Comparison of ENCODE assay signal across 16 cellular contexts in genomic region chr2:105403241-105403784, GRCh38. TPM values are rescaled to one million over a fixed set of nuclear protein-coding genes. Genes with fewer than 3 reads are reported as not detected.
DNase-seq lines count a peak whose midpoint lies in the region; ATAC-seq and TF ChIP-seq lines count a peak whose summit lies in the region.
"Had no signal": no experiment of that assay in that cellular context is flagged by ENCODE, and none has a peak within 500 bp of the region (broad histone marks: within the 10 kb centered on the region; RNA-seq: fewer than 3 reads in every experiment).

No MANE protein-coding gene starts in this region.

- H3K36me3 ChIP-seq in GM23338 (ENCODE audit: insufficient read depth) (no peaks in the 10 kb centered on the region), SJCRH30 (no peaks in the 10 kb centered on the region), fibroblast of lung (ENCODE audit: control insufficient read depth, insufficient read depth, low read length) (no peaks in the 10 kb centered on the region), psoas muscle (ENCODE audit: insufficient read depth in 1 of 2, low read depth in 1 of 2) (no peaks in the 10 kb centered on the region)

- H3F3A ChIP-seq in GM23338 (replicated peaks; ENCODE audit: low read depth): peaks cover 4% of the 10 kb centered on the region; the same call in 1 of the 2 replicates

- DNase-seq in GM23338 (ENCODE audit: low spot score): no peak
- DNase-seq in SJCRH30: no peak
- DNase-seq in fibroblast of lung (ENCODE audit: low read depth in 2 of 2): no peak
- no peak for DNase-seq in psoas muscle
- DNase-seq in activated T-cell treated with anti-CD3 and anti-CD28 coated beads for 4 hours: no peak
- DNase-seq in CD14-positive monocyte (ENCODE audit: low spot score): no peak
- no peak for DNase-seq in SIG-M5 (lab: John Stamatoyannopoulos, UW)
- DNase-seq in medulla oblongata (ENCODE audit: extremely low spot score): no peak
- DNase-seq: activated CD4-positive, CD25-positive, alpha-beta regulatory T cell treated with anti-CD3 and anti-CD28 coated beads, Interleukin-2, amount 50 U/mL, for 72 hours; activated T-cell treated with anti-CD3 and anti-CD28 coated beads, Interleukin-2, amount 50 U/mL, for 1 hour; effector memory CD4-positive, alpha-beta T cell; NCI-H1436 treated with DMSO at 0.1 percent for 48 hours; NCI-H748 treated with DMSO at 0.1 percent for 48 hours; stimulated activated naive CD8-positive, alpha-beta T cell treated with anti-CD3 and anti-CD28 coated beads, Interleukin-15, Interleukin-2, amounts not matched to agents 100 U/mL and 50 U/mL, for 24 hours had no signal

- peaks cover 5% of the 10 kb centered on the region for H3K4me1 ChIP-seq in GM23338 (ENCODE audit: insufficient read depth)
- H3K4me1 ChIP-seq in SJCRH30: peaks cover 23% of the 10 kb centered on the region
- H3K4me1 ChIP-seq in fibroblast of lung (ENCODE audit: control insufficient read depth, extremely low read depth, insufficient read depth, low read length): peaks cover 10% of the 10 kb centered on the region
- H3K4me1 ChIP-seq in psoas muscle: peaks cover 26% of the 10 kb centered on the region

- 68 to 77% (median 68%) methylated on average over 8 of the region's 8 CpGs for WGBS in psoas muscle, 3 donors

- no peaks in the 10 kb centered on the region for H3K9me3 ChIP-seq in SJCRH30 (replicated peaks)
- no peaks in the 10 kb centered on the region for H3K9me3 ChIP-seq in fibroblast of lung (ENCODE audit: control insufficient read depth, insufficient read depth, low read depth, low read length)
- H3K9me3 ChIP-seq in psoas muscle: no peaks in the 10 kb centered on the region

- no peaks in the 10 kb centered on the region for H3K79me2 ChIP-seq in GM23338 (replicated peaks; ENCODE audit: insufficient read depth)
- peaks cover 5% of the 10 kb centered on the region for H3K79me2 ChIP-seq in fibroblast of lung (ENCODE audit: control insufficient read depth, insufficient read depth, low read length)

- H4K20me1 ChIP-seq in GM23338 (replicated peaks; ENCODE audit: insufficient read depth) (no peaks in the 10 kb centered on the region), fibroblast of lung (ENCODE audit: control insufficient read depth, extremely low read depth, insufficient read depth, low read length) (no peaks in the 10 kb centered on the region)

- H3K27ac Mint-ChIP-seq in GM23338: no peak overlapping the region
- no peak overlapping the region for H3K27ac Mint-ChIP-seq in CD14-positive monocyte
- H3K27ac Mint-ChIP-seq: memory B cell had no signal

- TF ChIP-seq CTCF in GM23338 (conservative IDR thresholded peaks at IDR 0.05; ENCODE audit: low read depth in 2 of 2) (no peak), fibroblast of lung (conservative IDR thresholded peaks at IDR 0.05 in 1 of 2, IDR thresholded peaks at IDR 0.05 in 1 of 2; ENCODE audit: low read depth in 1 of 2, low read length in 2 of 2) (no peak), psoas muscle (IDR thresholded peaks at IDR 0.05) (no peak), CD14-positive monocyte (IDR thresholded peaks at IDR 0.05) (no peak)

- H3K4me2 ChIP-seq in GM23338 (no peak overlapping the region), fibroblast of lung (ENCODE audit: extremely low read depth, insufficient read depth, low read length) (no peak overlapping the region)

- H3K9me2 ChIP-seq in GM23338 (ENCODE audit: insufficient read depth): no peaks in the 10 kb centered on the region

- peaks cover 6% of the 10 kb centered on the region; the same call in 2 of the 3 replicates for H3K9me3 Mint-ChIP-seq in GM23338
- peaks cover 0 to 7% (median 3%) of the 10 kb centered on the region in 7 donors for H3K9me3 Mint-ChIP-seq in CD14-positive monocyte
- H3K9me3 Mint-ChIP-seq: memory B cell had no signal

- peaks cover 7% of the 10 kb centered on the region; the same call in 2 of the 3 replicates for H3K36me3 Mint-ChIP-seq in GM23338 (ENCODE audit: low read depth)
- H3K36me3 Mint-ChIP-seq in CD14-positive monocyte: no peaks in the 10 kb centered on the region

- H3K4me3 Mint-ChIP-seq in GM23338 (no peak overlapping the region), CD14-positive monocyte (no peak overlapping the region)
- H3K4me3 Mint-ChIP-seq: memory B cell had no signal

- H3K4me1 Mint-ChIP-seq in GM23338 (peaks cover 14% of the 10 kb centered on the region), CD14-positive monocyte (peaks cover 6% of the 10 kb centered on the region)

- H3K27me3 ChIP-seq in GM23338 (ENCODE audit: insufficient read depth): peaks cover 17% of the 10 kb centered on the region
- H3K27me3 ChIP-seq in SJCRH30: no peaks in the 10 kb centered on the region
- no peaks in the 10 kb centered on the region for H3K27me3 ChIP-seq in fibroblast of lung (ENCODE audit: control insufficient read depth, insufficient read depth, low read length)
- H3K27me3 ChIP-seq in psoas muscle (ENCODE audit: insufficient read depth in 3 of 3, low read length in 2 of 3): no peaks in the 10 kb centered on the region

- H3K27ac ChIP-seq in GM23338 (ENCODE audit: low read depth) (no peak overlapping the region), SJCRH30 (peak overlapping the region; percentile 20; the same call in 1 of the 2 replicates), fibroblast of lung (ENCODE audit: insufficient read depth, low read length) (peak overlapping the region; percentile 68), psoas muscle (peak overlapping the region; percentile 87)
- H3K27ac ChIP-seq: C4-2B had no signal

- ATAC-seq in GM23338: no peak; the same call in 2 of the 3 replicates
- ATAC-seq in psoas muscle: no peak

- H3K9ac ChIP-seq in fibroblast of lung (ENCODE audit: insufficient read depth, low read length): no peak overlapping the region

- H2AFZ ChIP-seq in GM23338 (peak overlapping the region; percentile 61), fibroblast of lung (ENCODE audit: low read length) (no peak overlapping the region)

- H3K4me3 ChIP-seq in GM23338 (no peak overlapping the region), SJCRH30 (no peak overlapping the region), fibroblast of lung (replicated peaks in 1 of 4; ENCODE audit: control extremely low read depth in 1 of 4, insufficient read depth in 1 of 4, low read depth in 3 of 4, low read length in 4 of 4) (no peak overlapping the region), psoas muscle (peak overlapping the region; percentile 14)

- intact Hi-C loops in psoas muscle (cut with DNase I) (no loop called here), CD14-positive monocyte (cut with micrococcal nuclease) (no loop called here)

- peaks cover 24% of the 10 kb centered on the region for H3K27me3 Mint-ChIP-seq in GM23338 (ENCODE audit: insufficient read depth, low read depth, poor library complexity)
- H3K27me3 Mint-ChIP-seq in CD14-positive monocyte (ENCODE audit: low read depth in 3 of 3): peaks cover 18 to 29% (median 20%) of the 10 kb centered on the region in 3 donors

TF ChIP-seq in GM23338, 12 proteins besides CTCF, POLR2A, EP300 and RAD21 (continues in another document):
- TF ChIP-seq REST (IDR thresholded peaks at IDR 0.05; ENCODE audit: unreplicated experiment): no peak
- TF ChIP-seq POLR2AphosphoS5 (IDR thresholded peaks at IDR 0.05; ENCODE audit: low read depth): no peak
- TF ChIP-seq JUNB (IDR thresholded peaks at IDR 0.05; ENCODE audit: unreplicated experiment): no peak
- TF ChIP-seq ETS1 (IDR thresholded peaks at IDR 0.05): no peak
- TF ChIP-seq EZH2phosphoT487 (IDR thresholded peaks at IDR 0.05; ENCODE audit: unreplicated experiment): no peak
- TF ChIP-seq CREB1 (CRISPR knock-in tag; IDR thresholded peaks at IDR 0.05; ENCODE audit: low read depth): no peak
- no peak for TF ChIP-seq ZNF331 (CRISPR knock-in tag; IDR thresholded peaks at IDR 0.05; ENCODE audit: low read depth)

RNA-seq across cellular contexts. Expression of gene FHL2, which starts 4.5 kb away (rescaled TPM):
- 30.9 and 35.7 TPM in 2 replicates for total RNA-seq in GM23338 (2014; rRNA removed; shearing (Covaris generic))
- polyA plus RNA-seq in GM23338 (2016; fragmentation: Nextera tagmentation; extraction: Ambion mirVana): 27.2 and 29.0 TPM in 2 replicates
- 27.4 and 30.7 TPM in 2 replicates for total RNA-seq in SJCRH30 (2014; rRNA removed; shearing (Covaris generic))
- 120 and 144 TPM in 2 replicates for total RNA-seq in fibroblast of lung
- polyA plus RNA-seq in fibroblast of lung: 415 and 421 TPM in 2 replicates
- 318 and 323 TPM in 2 replicates for polyA plus RNA-seq in fibroblast of lung (2012)
- polyA minus RNA-seq in fibroblast of lung (ENCODE audit: low replicate concordance): 483 and 485 TPM in 2 replicates
- total RNA-seq in psoas muscle: 100 to 1,000 TPM in 1 of 4 donors, 10 to 100 TPM in 3; 33.5 to 114 (median 51.7) TPM
- polyA plus RNA-seq in psoas muscle: 10 to 100 TPM; 24.7 to 40.9 (median 28.5) TPM
- under 1 TPM; 0.03 TPM for polyA plus RNA-seq in CD14-positive monocyte
